ENCODE assay signal across 22 cellular contexts in the genomic region with DNA sequence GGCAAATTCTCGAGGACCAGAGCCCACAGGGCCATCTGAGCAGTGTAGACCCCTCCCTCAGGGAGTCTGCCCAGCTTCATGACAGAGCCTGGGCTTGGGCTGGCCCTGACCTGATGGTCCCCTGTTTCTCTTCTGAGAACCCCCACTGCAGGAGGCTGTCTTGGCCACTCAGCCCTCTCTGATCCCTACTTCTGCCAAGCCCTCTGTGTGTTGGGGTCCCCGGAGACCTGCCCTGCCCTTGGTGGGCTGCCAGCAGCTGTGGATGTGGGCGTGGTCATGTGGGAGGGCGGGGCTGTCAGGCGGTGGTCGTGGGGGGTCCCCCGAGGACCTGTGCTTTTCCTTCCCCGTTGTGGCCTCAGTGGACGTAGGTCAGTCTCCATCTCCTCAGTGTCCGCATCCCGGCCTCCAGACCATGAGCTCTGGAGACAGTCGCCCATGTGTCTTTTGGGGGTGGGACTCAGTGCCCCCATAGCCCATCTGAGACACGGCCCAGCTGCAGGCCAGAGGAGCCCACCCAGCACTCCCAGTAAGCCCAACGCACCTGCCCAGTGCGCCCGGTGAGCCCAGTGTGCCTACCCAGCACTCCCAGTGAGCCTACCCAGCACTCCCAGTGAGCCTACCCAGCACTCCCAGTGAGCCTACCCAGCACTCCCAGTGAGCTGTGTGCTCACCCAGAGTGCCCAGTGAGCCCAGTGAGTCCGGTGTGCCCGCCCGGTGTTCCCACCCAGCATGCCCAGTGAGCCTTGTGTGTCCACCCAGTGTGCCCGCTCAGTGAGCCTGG.
A peak's percentile ranks its signal among the peaks of the same experiment; 100 is the strongest.
DNase-seq lines count a peak whose midpoint lies in the region; ATAC-seq and TF ChIP-seq lines count a peak whose summit lies in the region.
"Had no signal": no experiment of that assay in that cellular context is flagged by ENCODE, and none has a peak within 500 bp of the region (broad histone marks: within the 10 kb centered on the region; RNA-seq: fewer than 3 reads in every experiment).

No MANE protein-coding gene starts in this region.

- no peak for TF ChIP-seq CTCF in GM06990 (IDR thresholded peaks at IDR 0.05; ENCODE audit: insufficient read depth, low read length, poor library complexity, severe bottlenecking)
- no peak for TF ChIP-seq CTCF in psoas muscle (IDR thresholded peaks at IDR 0.05)

- H3K27me3 Mint-ChIP-seq in activated T-cell treated with anti-CD3 and anti-CD28 coated beads, Interleukin-2, amount 50 U/mL, for 72 hours (ENCODE audit: low read depth), result no peaks in the 10 kb centered on the region
- H3K27me3 Mint-ChIP-seq: memory B cell; naive thymus-derived CD4-positive, alpha-beta T cell; stimulated activated naive CD8-positive, alpha-beta T cell treated with anti-CD3 and anti-CD28 coated beads, Interleukin-15, amount 100 ng/mL, for 72 hours had no signal

- no peaks in the 10 kb centered on the region for H3K4me1 ChIP-seq in psoas muscle
- H3K4me1 ChIP-seq: BE2C had no signal

- peaks cover 7% of the 10 kb centered on the region for H3K36me3 ChIP-seq in GM06990 (ENCODE audit: control insufficient read depth, insufficient read depth, low read length)
- H3K36me3 ChIP-seq in psoas muscle (ENCODE audit: insufficient read depth in 1 of 2, low read depth in 1 of 2), result peaks cover 0 to 2% of the 10 kb centered on the region in 2 donors
- H3K36me3 ChIP-seq: BE2C had no signal

- ATAC-seq in activated T-cell treated with anti-CD3 and anti-CD28 coated beads, Interleukin-2, amount 50 U/mL, for 72 hours (replicated peaks in 1 of 2), result no peak
- ATAC-seq in psoas muscle (no peak), GM21447 (IDR thresholded peaks at IDR 0.05; ENCODE audit: unreplicated experiment) (no peak), GM18867 (IDR thresholded peaks at IDR 0.05; ENCODE audit: unreplicated experiment) (no peak)
- ATAC-seq: activated CD8-positive, alpha-beta T cell treated with anti-CD3 and anti-CD28 coated beads, Interleukin-2, amount 10 ng/mL, durations not matched to agents 7 days and 5 days; naive thymus-derived CD4-positive, alpha-beta T cell; stimulated activated naive CD8-positive, alpha-beta T cell treated with anti-CD3 and anti-CD28 coated beads, Interleukin-15, amount 100 ng/mL, for 72 hours had no signal

- H3K36me3 Mint-ChIP-seq in activated T-cell treated with anti-CD3 and anti-CD28 coated beads, Interleukin-2, amount 50 U/mL, for 72 hours (ENCODE audit: insufficient read depth in 2 of 2), result peaks cover 1 to 12% of the 10 kb centered on the region in 2 donors

- H3K27ac Mint-ChIP-seq in activated T-cell treated with anti-CD3 and anti-CD28 coated beads, Interleukin-2, amount 50 U/mL, for 72 hours, result no peak overlapping the region
- H3K27ac Mint-ChIP-seq: activated CD8-positive, alpha-beta T cell treated with anti-CD3 and anti-CD28 coated beads, Interleukin-2, amount 10 ng/mL, durations not matched to agents 7 days and 5 days; activated T-helper 1 cell treated with anti-CD3 and anti-CD28 coated beads, Interleukin-12 subunit alpha, Interleukin-12 subunit beta, Interleukin-2, Interleukin-4 antibody, amounts not matched to agents 30 ng/mL and 10 ng/mL and 1 ng/mL, durations not matched to agents 14 hours and 24 hours and 36 hours; memory B cell; naive thymus-derived CD4-positive, alpha-beta T cell; stimulated activated naive CD8-positive, alpha-beta T cell treated with anti-CD3 and anti-CD28 coated beads, Interleukin-15, amount 100 ng/mL, for 72 hours had no signal

- H3K9me3 ChIP-seq in psoas muscle, result no peaks in the 10 kb centered on the region
- H3K9me3 ChIP-seq: BE2C had no signal

- DNase-seq in activated T-cell treated with anti-CD3 and anti-CD28 coated beads, Interleukin-2, amount 50 U/mL, for 1 hour, result peak; percentile 5
- DNase-seq in activated T-cell treated with anti-CD3 and anti-CD28 coated beads, Interleukin-2, amount 50 U/mL, for 72 hours, result no peak
- DNase-seq in GM06990 (ENCODE audit: extremely low read depth, insufficient read length) (peak; percentile 5), islet precursor cell (peak; percentile 33), psoas muscle (peak; percentile 5 to 34), 8988T (no peak)
- DNase-seq: activated CD4-positive, CD25-positive, alpha-beta regulatory T cell; activated CD8-positive, alpha-beta T cell treated with anti-CD3 and anti-CD28 coated beads, Interleukin-2, amount 10 ng/mL, durations not matched to agents 7 days and 5 days; BE2C; Calu3; EL; foreskin fibroblast; hippocampal formation; naive thymus-derived CD4-positive, alpha-beta T cell; NK-92 treated with Interleukin-12 subunit alpha and Interleukin-12 subunit beta, amount 100 ng/mL, for 24 hours; small intestine; stimulated activated CD4-positive, alpha-beta T cell treated with anti-CD3 and anti-CD28 coated beads, Interleukin-2, amount 100 ng/mL, for 48 hours; stimulated activated naive CD8-positive, alpha-beta T cell treated with anti-CD3 and anti-CD28 coated beads, Interleukin-15, amount 100 ng/mL, for 72 hours had no signal

- H3K27me3 ChIP-seq in GM06990 (replicated peaks; ENCODE audit: control insufficient read depth, insufficient read depth, low read length) (no peaks in the 10 kb centered on the region), psoas muscle (ENCODE audit: insufficient read depth in 3 of 3, low read length in 2 of 3) (no peaks in the 10 kb centered on the region)
- H3K27me3 ChIP-seq: BE2C had no signal

- H3K4me3 Mint-ChIP-seq in activated T-cell treated with anti-CD3 and anti-CD28 coated beads, Interleukin-2, amount 50 U/mL, for 72 hours, result no peak overlapping the region
- H3K4me3 Mint-ChIP-seq: activated CD8-positive, alpha-beta T cell treated with anti-CD3 and anti-CD28 coated beads, Interleukin-2, amount 10 ng/mL, durations not matched to agents 7 days and 5 days; activated T-helper 1 cell treated with anti-CD3 and anti-CD28 coated beads, Interleukin-12 subunit alpha, Interleukin-12 subunit beta, Interleukin-2, Interleukin-4 antibody, amounts not matched to agents 30 ng/mL and 10 ng/mL and 1 ng/mL, durations not matched to agents 14 hours and 24 hours and 36 hours; memory B cell; naive thymus-derived CD4-positive, alpha-beta T cell; stimulated activated naive CD8-positive, alpha-beta T cell treated with anti-CD3 and anti-CD28 coated beads, Interleukin-15, amount 100 ng/mL, for 72 hours had no signal

- 84 to 87% (median 84%) methylated on average over 20 of the region's 20 CpGs for WGBS in psoas muscle, 3 donors

- intact Hi-C loops in psoas muscle (cut with DNase I), result no loop called here

- H3K9me3 Mint-ChIP-seq in activated T-cell treated with anti-CD3 and anti-CD28 coated beads, Interleukin-2, amount 50 U/mL, for 72 hours, result no peaks in the 10 kb centered on the region
- H3K9me3 Mint-ChIP-seq: activated T-helper 1 cell treated with anti-CD3 and anti-CD28 coated beads, Interleukin-12 subunit alpha, Interleukin-12 subunit beta, Interleukin-2, Interleukin-4 antibody, amounts not matched to agents 30 ng/mL and 10 ng/mL and 1 ng/mL, durations not matched to agents 14 hours and 24 hours and 36 hours; memory B cell had no signal

- H3K27ac ChIP-seq in psoas muscle, result no peak overlapping the region

- H3K4me3 ChIP-seq in GM06990 (replicated peaks; ENCODE audit: low read depth, low read length) (no peak overlapping the region), psoas muscle (no peak overlapping the region)

- no peaks in the 10 kb centered on the region for H3K4me1 Mint-ChIP-seq in activated T-cell treated with anti-CD3 and anti-CD28 coated beads, Interleukin-2, amount 50 U/mL, for 72 hours (ENCODE audit: low read depth)
- H3K4me1 Mint-ChIP-seq: naive thymus-derived CD4-positive, alpha-beta T cell; stimulated activated naive CD8-positive, alpha-beta T cell treated with anti-CD3 and anti-CD28 coated beads, Interleukin-15, amount 100 ng/mL, for 72 hours had no signal

Comparison
In these comparisons a context has a peak if more than half of its experiments do, and no peak if none do; other contexts are left out.
1. DNase-seq: peak in activated T-cell treated with anti-CD3 and anti-CD28 coated beads, Interleukin-2, amount 50 U/mL, for 1 hour (single experiment), GM06990 (single experiment), islet precursor cell (single experiment) and psoas muscle (2 of 2); none in activated T-cell treated with anti-CD3 and anti-CD28 coated beads, Interleukin-2, amount 50 U/mL, for 72 hours (0 of 2) and 8988T (single experiment).